In the genomic region with DNA sequence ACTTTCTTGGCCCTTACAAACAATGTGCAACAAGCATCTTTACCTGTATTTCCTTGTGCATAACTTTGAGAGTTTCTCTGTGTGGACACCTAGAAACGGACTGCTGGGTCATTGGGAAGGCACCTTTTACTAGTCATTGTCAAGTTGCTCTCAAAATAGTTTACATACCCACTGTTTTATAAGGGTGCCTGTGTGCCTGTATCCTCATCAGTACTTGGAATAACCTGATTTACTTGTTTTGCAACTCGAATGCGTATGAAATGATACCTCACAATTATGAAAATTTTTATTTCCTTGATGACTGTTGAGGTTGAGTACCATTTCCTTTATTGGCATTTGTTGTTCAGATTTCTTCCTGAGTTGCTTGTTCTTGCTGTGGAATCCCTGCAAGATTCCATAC, we compare ENCODE assay signal across 14 cellular contexts.
"Had no signal": no experiment of that assay in that cellular context is flagged by ENCODE, and none has a peak within 500 bp of the region (broad histone marks: within the 10 kb centered on the region; RNA-seq: fewer than 3 reads in every experiment).

No MANE protein-coding gene starts in this region.

- H3K27me3 ChIP-seq: brain microvascular endothelial cell, thyroid gland had no signal

- H3K9me3 Mint-ChIP-seq: activated T-cell treated with anti-CD3 and anti-CD28 coated beads, Interleukin-2, amount 50 U/mL, for 4 hours; dendritic cell treated with granulocyte-macrophage colony-stimulating factor and Interleukin-4, amounts not matched to agents 40 ng/mL and 50 ng/mL, for 4 days had no signal

- H3K4me3 ChIP-seq: skin epidermis, thyroid gland had no signal

- H3K4me3 Mint-ChIP-seq: activated naive CD8-positive, alpha-beta T cell treated with anti-CD3 and anti-CD28 coated beads for 36 hours; activated T-cell treated with anti-CD3 and anti-CD28 coated beads, Interleukin-2, amount 50 U/mL, for 4 hours; dendritic cell treated with granulocyte-macrophage colony-stimulating factor and Interleukin-4, amounts not matched to agents 40 ng/mL and 50 ng/mL, for 4 days; mesothelial cell of epicardium had no signal

- H3K27ac ChIP-seq: brain microvascular endothelial cell, skin epidermis, thyroid gland had no signal

- H3K27ac Mint-ChIP-seq: activated naive CD8-positive, alpha-beta T cell treated with anti-CD3 and anti-CD28 coated beads for 36 hours; dendritic cell treated with granulocyte-macrophage colony-stimulating factor and Interleukin-4, amounts not matched to agents 40 ng/mL and 50 ng/mL, for 4 days; mesothelial cell of epicardium had no signal

- ATAC-seq: activated T-cell treated with anti-CD3 and anti-CD28 coated beads, Interleukin-2, amount 50 U/mL, for 4 hours; left lobe of liver had no signal

- H3K9me3 ChIP-seq: thyroid gland had no signal

- DNase-seq: activated CD4-positive, alpha-beta T cell treated with anti-CD3 and anti-CD28 coated beads, Interleukin-2, amount 50 U/mL, for 48 hours; activated CD4-positive, CD25-positive, alpha-beta regulatory T cell treated with anti-CD3 and anti-CD28 coated beads, Interleukin-2, amount 50 U/mL, for 72 hours; activated gamma-delta T cell treated with Interleukin-2 at 50 U/mL for 16 hours; activated naive CD8-positive, alpha-beta T cell treated with anti-CD3 and anti-CD28 coated beads for 36 hours; activated T-cell treated with anti-CD3 and anti-CD28 coated beads, Interleukin-2, amount 50 U/mL, for 4 hours; brain microvascular endothelial cell; cerebellar nuclear complex; foreskin melanocyte; head of caudate nucleus; thyroid gland had no signal

- H3K36me3 ChIP-seq: brain microvascular endothelial cell, thyroid gland had no signal

- H3K27me3 Mint-ChIP-seq: activated naive CD8-positive, alpha-beta T cell treated with anti-CD3 and anti-CD28 coated beads for 36 hours; dendritic cell treated with granulocyte-macrophage colony-stimulating factor and Interleukin-4, amounts not matched to agents 40 ng/mL and 50 ng/mL, for 4 days had no signal
